26 cellular contexts compared by ENCODE assay signal in genomic region chr16:5215911-5216310, GRCh38.
DNase-seq lines count a peak whose midpoint lies in the region; ATAC-seq and TF ChIP-seq lines count a peak whose summit lies in the region.
"Had no signal": no experiment of that assay in that cellular context is flagged by ENCODE, and none has a peak within 500 bp of the region (broad histone marks: within the 10 kb centered on the region; RNA-seq: fewer than 3 reads in every experiment).

No MANE protein-coding gene starts in this region.

- no peak for ATAC-seq in HG03354 (IDR thresholded peaks at IDR 0.05; ENCODE audit: poor library complexity, severe bottlenecking, unreplicated experiment)
- ATAC-seq: gastrocnemius medialis, Right ventricle myocardium inferior had no signal

- DNase-seq in Daoy (ENCODE audit: low read depth) = peak; percentile 18
- DNase-seq in NCI-H82 treated with DMSO at 0.1 percent for 48 hours (lab: John Stamatoyannopoulos, UW; ENCODE audit: unreplicated experiment) = peak; percentile 93
- DNase-seq in iPS-NIHi11 (ENCODE audit: low spot score) = peak; percentile 22
- DNase-seq in superior temporal gyrus (ENCODE audit: extremely low spot score) = peak; percentile 44
- DNase-seq in erythroblast (lab: John Stamatoyannopoulos, UW) = no peak
- no peak for DNase-seq in tibial nerve (ENCODE audit: low spot score in 2 of 2)
- DNase-seq: activated CD4-positive, alpha-beta memory T cell treated with anti-CD3 and anti-CD28 coated beads, Interleukin-2, amount 10 ng/mL, durations not matched to agents 7 days and 5 days; activated CD8-positive, alpha-beta memory T cell treated with anti-CD3 and anti-CD28 coated beads, Interleukin-2, amount 50 U/mL, for 48 hours; activated naive CD4-positive, alpha-beta T cell treated with anti-CD3 and anti-CD28 coated beads, Interleukin-2, amount 50 U/mL, for 16 hours; brain microvascular endothelial cell; DMS 273 treated with DMSO at 0.1 percent for 48 hours; dorsolateral prefrontal cortex; gastrocnemius medialis; H9; Kasumi-1; MV-4-11; NCI-H1436; NCI-H510A treated with DMSO at 0.1 percent for 48 hours; small intestine; stimulated activated naive CD4-positive, alpha-beta T cell; uterus had no signal

- H3K27me3 ChIP-seq in tibial nerve = no peaks in the 10 kb centered on the region
- H3K27me3 ChIP-seq: brain microvascular endothelial cell, gastrocnemius medialis, uterus had no signal

- WGBS in tibial nerve, 2 donors = 21 to 22% methylated on average over 2 of the region's 2 CpGs

- no peak overlapping the region for H3K27ac ChIP-seq in tibial nerve
- H3K27ac ChIP-seq: brain microvascular endothelial cell, dorsolateral prefrontal cortex, gastrocnemius medialis, HL-60, suprapubic skin, uterus had no signal

- H3K4me1 ChIP-seq in tibial nerve = no peaks in the 10 kb centered on the region
- H3K4me1 ChIP-seq: gastrocnemius medialis, suprapubic skin, uterus had no signal

- no peaks in the 10 kb centered on the region for H3K36me3 ChIP-seq in tibial nerve
- H3K36me3 ChIP-seq: brain microvascular endothelial cell, gastrocnemius medialis, suprapubic skin, uterus had no signal

- TF ChIP-seq CTCF in tibial nerve (IDR thresholded peaks at IDR 0.05) = no peak

- no peak for TF ChIP-seq POLR2A in erythroblast (IDR thresholded peaks at IDR 0.05; ENCODE audit: low read length)
- TF ChIP-seq POLR2A in tibial nerve (IDR thresholded peaks at IDR 0.05) = no peak

- H3K9me3 ChIP-seq in tibial nerve = peaks cover 0 to 19% (median 0%) of the 10 kb centered on the region in 4 donors
- H3K9me3 ChIP-seq: gastrocnemius medialis, suprapubic skin, uterus had no signal

- no peak for TF ChIP-seq EP300 in tibial nerve (IDR thresholded peaks at IDR 0.05)

- H3K4me3 ChIP-seq in tibial nerve = no peak overlapping the region
- H3K4me3 ChIP-seq: gastrocnemius medialis, lung, suprapubic skin, uterus had no signal

Comparison
In these comparisons a context has a peak if more than half of its experiments do, and no peak if none do; other contexts are left out.
1. DNase-seq: peak in Daoy (single experiment), NCI-H82 treated with DMSO at 0.1 percent for 48 hours (single experiment), iPS-NIHi11 (single experiment) and superior temporal gyrus (single experiment); none in erythroblast (0 of 2) and tibial nerve (0 of 2).